8 cellular contexts compared by ENCODE assay signal in the genomic region with DNA sequence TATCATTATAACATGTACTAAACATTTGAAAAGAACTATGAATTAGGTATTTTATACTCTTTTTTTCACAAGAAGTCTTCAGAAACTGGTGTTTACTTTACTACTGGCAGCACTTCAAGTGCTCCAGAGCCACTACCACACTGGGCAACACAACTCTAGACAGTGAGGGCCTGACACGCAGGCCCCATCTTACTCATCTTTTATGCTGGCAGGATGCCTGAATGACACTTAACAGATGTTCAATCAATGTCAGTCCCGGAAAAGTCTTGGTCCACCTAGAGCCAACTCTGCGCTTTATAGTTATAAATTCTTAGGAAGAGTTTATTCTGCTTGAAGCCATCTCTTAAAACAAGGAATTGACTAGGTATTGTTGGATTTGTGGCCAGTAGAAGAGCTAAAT. TPM values are rescaled to one million over a fixed set of nuclear protein-coding genes. Genes with fewer than 3 reads are reported as not detected.
A peak's percentile ranks its signal among the peaks of the same experiment; 100 is the strongest.
DNase-seq lines count a peak whose midpoint lies in the region; ATAC-seq and TF ChIP-seq lines count a peak whose summit lies in the region.

No MANE protein-coding gene starts in this region.

- H3K4me1 ChIP-seq in psoas muscle (no peaks in the 10 kb centered on the region), ovary (ENCODE audit: insufficient read depth) (no peaks in the 10 kb centered on the region), GM23338 (ENCODE audit: insufficient read depth) (no peaks in the 10 kb centered on the region)

- peaks cover 6% of the 10 kb centered on the region for H3K36me3 Mint-ChIP-seq in MCF 10A (ENCODE audit: insufficient read depth, unreplicated experiment)
- no peaks in the 10 kb centered on the region for H3K36me3 Mint-ChIP-seq in GM23338 (ENCODE audit: low read depth)

- H3K9me2 ChIP-seq in GM23338 (ENCODE audit: insufficient read depth): peaks cover 4% of the 10 kb centered on the region; the same call in 1 of the 2 replicates

- H3K27me3 ChIP-seq in MG63: no peaks in the 10 kb centered on the region
- no peaks in the 10 kb centered on the region for H3K27me3 ChIP-seq in psoas muscle (ENCODE audit: insufficient read depth in 3 of 3, low read length in 2 of 3)
- no peaks in the 10 kb centered on the region for H3K27me3 ChIP-seq in ovary
- H3K27me3 ChIP-seq in GM23338 (ENCODE audit: insufficient read depth): no peaks in the 10 kb centered on the region

- CTCF ChIA-PET in MCF 10A (lab: Yijun Ruan, JAX): interaction anchor here (0.6 to 7.8 kb wide), 7 partner anchors 10 to 146 kb away, joined by 3 to 49 read pairs (median 4); no protein-coding TSS in a partner anchor

- peak overlapping the region; percentile 93 for H3K27ac Mint-ChIP-seq in MCF 10A (ENCODE audit: low read depth, unreplicated experiment)
- H3K27ac Mint-ChIP-seq in GM23338: no peak overlapping the region

- 35 to 40% (median 36%) methylated on average over 3 of the region's 3 CpGs for WGBS in psoas muscle, 3 donors
- 57 to 60% (median 58%) methylated on average over 3 of the region's 3 CpGs for WGBS in ovary, 3 donors

- no peaks in the 10 kb centered on the region for H4K20me1 ChIP-seq in GM23338 (replicated peaks; ENCODE audit: insufficient read depth)

- no peak overlapping the region for H3K4me2 ChIP-seq in GM23338

- no peak for TF ChIP-seq CTCF in MCF 10A (IDR thresholded peaks at IDR 0.05; ENCODE audit: unreplicated experiment)
- TF ChIP-seq CTCF in psoas muscle (IDR thresholded peaks at IDR 0.05): no peak
- no peak for TF ChIP-seq CTCF in ovary (IDR thresholded peaks at IDR 0.05)
- TF ChIP-seq CTCF in GM23338 (conservative IDR thresholded peaks at IDR 0.05; ENCODE audit: low read depth in 2 of 2): no peak

- no TSS peak for BruUV-seq in MCF 10A (replicated peaks; lab: Mats Ljungman, UMichigan)

- POLR2A ChIA-PET in MCF 10A (lab: Yijun Ruan, JAX): interaction anchor here (0.7 to 1.4 kb wide), 2 partner anchors 9 to 1962 kb away, joined by 4 read pairs; no protein-coding TSS in a partner anchor

- H2AFZ ChIP-seq in GM23338: no peak overlapping the region

- no peak overlapping the region for H3K4me3 ChIP-seq in MG63
- no peak overlapping the region for H3K4me3 ChIP-seq in psoas muscle
- H3K4me3 ChIP-seq in ovary: no peak overlapping the region
- no peak overlapping the region for H3K4me3 ChIP-seq in GM23338

- TF ChIP-seq EP300 in ovary (IDR thresholded peaks at IDR 0.05): no peak

- H3K4me3 Mint-ChIP-seq in MCF 10A (ENCODE audit: unreplicated experiment): peak overlapping the region; percentile 37
- no peak overlapping the region for H3K4me3 Mint-ChIP-seq in GM23338

- ATAC-seq in GM18868 (IDR thresholded peaks at IDR 0.05; ENCODE audit: unreplicated experiment) (peak; percentile 38), psoas muscle (peak in 3 of 4 donors; percentile 46 to 68 (median 63)), GM23338 (no peak), HG03354 (IDR thresholded peaks at IDR 0.05; ENCODE audit: poor library complexity, severe bottlenecking, unreplicated experiment) (no peak)

- H3K36me3 ChIP-seq in MG63 (no peaks in the 10 kb centered on the region), psoas muscle (ENCODE audit: insufficient read depth in 1 of 2, low read depth in 1 of 2) (no peaks in the 10 kb centered on the region), ovary (no peaks in the 10 kb centered on the region), GM23338 (ENCODE audit: insufficient read depth) (no peaks in the 10 kb centered on the region)

- DNase-seq in MG63 (peak; percentile 86), MCF 10A (ENCODE audit: unreplicated experiment) (peak; percentile 95), psoas muscle (peak in 1 of 2 donors; percentile 36), ovary (no peak), NCI-H2227 (lab: John Stamatoyannopoulos, UW; ENCODE audit: unreplicated experiment) (no peak), GM23338 (ENCODE audit: low spot score) (no peak)

- no peak for TF ChIP-seq POLR2A in ovary (IDR thresholded peaks at IDR 0.05)

- H3K79me2 ChIP-seq in GM23338 (replicated peaks; ENCODE audit: insufficient read depth): no peaks in the 10 kb centered on the region

- H3K9me3 ChIP-seq in MG63 (no peaks in the 10 kb centered on the region), psoas muscle (no peaks in the 10 kb centered on the region), ovary (no peaks in the 10 kb centered on the region)

- intact Hi-C loops in MCF 10A (cut with micrococcal nuclease) (no loop called here), psoas muscle (cut with DNase I) (loop anchor here in 1 of 2 donors (2.0 kb wide), 1 partner anchor 144 kb away; no protein-coding TSS in a partner anchor), ovary (cut with DNase I) (no loop called here)

- H3K4me1 Mint-ChIP-seq in MCF 10A (ENCODE audit: insufficient read depth, unreplicated experiment) (peaks cover 25% of the 10 kb centered on the region), GM23338 (no peaks in the 10 kb centered on the region)

- H3F3A ChIP-seq in GM23338 (replicated peaks; ENCODE audit: low read depth): no peaks in the 10 kb centered on the region

- H3K9me3 Mint-ChIP-seq in MCF 10A (ENCODE audit: unreplicated experiment): no peaks in the 10 kb centered on the region
- no peaks in the 10 kb centered on the region for H3K9me3 Mint-ChIP-seq in GM23338

- no peak overlapping the region for H3K27ac ChIP-seq in psoas muscle
- no peak overlapping the region for H3K27ac ChIP-seq in ovary
- no peak overlapping the region for H3K27ac ChIP-seq in GM23338 (ENCODE audit: low read depth)

- no peaks in the 10 kb centered on the region for H3K27me3 Mint-ChIP-seq in MCF 10A (ENCODE audit: insufficient read depth, unreplicated experiment)
- no peaks in the 10 kb centered on the region for H3K27me3 Mint-ChIP-seq in GM23338 (ENCODE audit: insufficient read depth, low read depth, poor library complexity)

TF ChIP-seq in GM23338, 12 proteins besides CTCF, POLR2A, EP300 and RAD21 (continues in another document):
- TF ChIP-seq, protein P1, sequence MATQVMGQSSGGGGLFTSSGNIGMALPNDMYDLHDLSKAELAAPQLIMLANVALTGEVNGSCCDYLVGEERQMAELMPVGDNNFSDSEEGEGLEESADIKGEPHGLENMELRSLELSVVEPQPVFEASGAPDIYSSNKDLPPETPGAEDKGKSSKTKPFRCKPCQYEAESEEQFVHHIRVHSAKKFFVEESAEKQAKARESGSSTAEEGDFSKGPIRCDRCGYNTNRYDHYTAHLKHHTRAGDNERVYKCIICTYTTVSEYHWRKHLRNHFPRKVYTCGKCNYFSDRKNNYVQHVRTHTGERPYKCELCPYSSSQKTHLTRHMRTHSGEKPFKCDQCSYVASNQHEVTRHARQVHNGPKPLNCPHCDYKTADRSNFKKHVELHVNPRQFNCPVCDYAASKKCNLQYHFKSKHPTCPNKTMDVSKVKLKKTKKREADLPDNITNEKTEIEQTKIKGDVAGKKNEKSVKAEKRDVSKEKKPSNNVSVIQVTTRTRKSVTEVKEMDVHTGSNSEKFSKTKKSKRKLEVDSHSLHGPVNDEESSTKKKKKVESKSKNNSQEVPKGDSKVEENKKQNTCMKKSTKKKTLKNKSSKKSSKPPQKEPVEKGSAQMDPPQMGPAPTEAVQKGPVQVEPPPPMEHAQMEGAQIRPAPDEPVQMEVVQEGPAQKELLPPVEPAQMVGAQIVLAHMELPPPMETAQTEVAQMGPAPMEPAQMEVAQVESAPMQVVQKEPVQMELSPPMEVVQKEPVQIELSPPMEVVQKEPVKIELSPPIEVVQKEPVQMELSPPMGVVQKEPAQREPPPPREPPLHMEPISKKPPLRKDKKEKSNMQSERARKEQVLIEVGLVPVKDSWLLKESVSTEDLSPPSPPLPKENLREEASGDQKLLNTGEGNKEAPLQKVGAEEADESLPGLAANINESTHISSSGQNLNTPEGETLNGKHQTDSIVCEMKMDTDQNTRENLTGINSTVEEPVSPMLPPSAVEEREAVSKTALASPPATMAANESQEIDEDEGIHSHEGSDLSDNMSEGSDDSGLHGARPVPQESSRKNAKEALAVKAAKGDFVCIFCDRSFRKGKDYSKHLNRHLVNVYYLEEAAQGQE (IDR thresholded peaks at IDR 0.05; ENCODE audit: unreplicated experiment): no peak
- no peak for TF ChIP-seq ZNF114 (CRISPR knock-in tag; IDR thresholded peaks at IDR 0.05)
- TF ChIP-seq JUNB (IDR thresholded peaks at IDR 0.05; ENCODE audit: unreplicated experiment): no peak
- no peak for TF ChIP-seq NANOG (IDR thresholded peaks at IDR 0.05; ENCODE audit: borderline replicate concordance)
- TF ChIP-seq POLR2AphosphoS5 (IDR thresholded peaks at IDR 0.05; ENCODE audit: low read depth): no peak

RNA-seq across cellular contexts. Expression of gene WIPF1, which starts 8.7 kb away (rescaled TPM):
- total RNA-seq in MG63 (2014; rRNA removed; shearing (Covaris generic); ENCODE audit: low replicate concordance): 4.3 and 4.6 TPM in 2 replicates
- total RNA-seq in MCF 10A (2022) (6.0 and 6.2 TPM in 2 replicates), psoas muscle (10 to 100 TPM in 1 of 4 donors, 1 to 10 TPM in 3; 6.2 to 10.0 (median 8.0) TPM), ovary (10 to 100 TPM in 6 of 7 donors, 1 to 10 TPM in 1; 9.7 to 42.6 (median 24.4) TPM)
- polyA plus RNA-seq in psoas muscle (1 to 10 TPM; 3.4 to 3.9 (median 3.4) TPM), ovary (10 to 100 TPM; 13.3 to 34.7 TPM), GM23338 (2016; fragmentation: Nextera tagmentation; extraction: Ambion mirVana) (3.0 and 4.8 TPM in 2 replicates)
- 3.8 and 6.0 TPM in 2 replicates for total RNA-seq in GM23338 (2014; rRNA removed; shearing (Covaris generic))

Comparison
In these comparisons a context has a peak if more than half of its experiments do, and no peak if none do; other contexts are left out.
1. ATAC-seq: peak in GM18868 (single experiment) and psoas muscle (3 of 4); none in GM23338 (single experiment) and HG03354 (single experiment).
2. DNase-seq: peak in MG63 (single experiment) and MCF 10A (single experiment); none in ovary (0 of 5), NCI-H2227 (single experiment) and GM23338 (single experiment).